ENCODE assay signal across 13 cellular contexts in the genomic region with DNA sequence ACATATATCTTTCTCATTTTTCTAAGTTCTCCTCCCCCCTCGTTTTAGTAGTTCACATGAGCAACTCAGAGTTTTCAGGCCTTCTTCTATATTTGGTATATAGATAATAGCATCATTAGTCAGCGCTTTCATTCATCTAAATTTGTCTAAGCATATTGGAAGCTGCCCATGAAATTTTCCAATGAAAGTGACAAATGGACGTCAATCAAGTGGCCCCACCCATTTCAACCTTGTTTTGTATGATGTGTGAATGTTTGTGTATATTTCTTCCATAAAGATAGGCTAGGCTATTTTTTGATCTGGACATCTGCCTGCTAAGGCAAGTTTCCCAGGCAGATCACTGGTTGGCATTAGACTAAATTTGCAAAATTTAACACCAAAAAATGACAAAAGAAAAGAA.
DNase-seq lines count a peak whose midpoint lies in the region; ATAC-seq, FAIRE-seq and TF ChIP-seq lines count a peak whose summit lies in the region.
"Had no signal": no experiment of that assay in that cellular context is flagged by ENCODE, and none has a peak within 500 bp of the region (broad histone marks: within the 10 kb centered on the region; RNA-seq: fewer than 3 reads in every experiment).

No MANE protein-coding gene starts in this region.

- intact Hi-C loops in K562 (cut with micrococcal nuclease), result loop anchor here (5.0 to 10.0 kb wide), 2 partner anchors 162 to 370 kb away; no protein-coding TSS in a partner anchor

- H3K36me3 Mint-ChIP-seq in neural crest cell (ENCODE audit: low read depth), result no peaks in the 10 kb centered on the region

- TF ChIP-seq POLR2A in K562 (conservative IDR thresholded peaks at IDR 0.05), result no peak

- CTCF ChIA-PET in K562 (lab: Yijun Ruan, JAX; ENCODE audit: low intra/inter-chr PET ratio), result no interaction called here

- no peak overlapping the region for H3K4me3 ChIP-seq in KMS-11 (IDR thresholded peaks at IDR 0.05; ENCODE audit: insufficient read depth, low read depth, low read length)
- no peak overlapping the region for H3K4me3 ChIP-seq in K562
- H3K4me3 ChIP-seq: PC-9, skin epidermis had no signal

- H3K27me3 ChIP-seq in KMS-11 (ENCODE audit: insufficient read depth, low read depth) (no peaks in the 10 kb centered on the region), K562 (ENCODE audit: control insufficient read depth in 2 of 2, insufficient read depth in 2 of 2, low read length in 2 of 2) (no peaks in the 10 kb centered on the region)

- ATAC-seq in K562 (no peak), GM21367 (IDR thresholded peaks at IDR 0.05; ENCODE audit: unreplicated experiment) (no peak)

- H3K9me3 Mint-ChIP-seq in neural crest cell, result no peaks in the 10 kb centered on the region
- H3K9me3 Mint-ChIP-seq: activated naive CD4-positive, alpha-beta T cell treated with anti-CD3 and anti-CD28 coated beads for 36 hours had no signal

- TF ChIP-seq CTCF in KMS-11 (conservative IDR thresholded peaks at IDR 0.05; ENCODE audit: low read depth, low read length) (no peak), K562 (IDR thresholded peaks at IDR 0.05 in 2 of 3, conservative IDR thresholded peaks at IDR 0.05 in 1 of 3; ENCODE audit: insufficient read depth in 2 of 3, low read depth in 1 of 3, low read length in 3 of 3) (no peak), neural crest cell (conservative IDR thresholded peaks at IDR 0.05) (no peak)

- no peaks in the 10 kb centered on the region for H3K27me3 Mint-ChIP-seq in neural crest cell (ENCODE audit: low read depth)

- in situ Hi-C loops in K562 (cut with MboI), result loop anchor here (5.0 kb wide), 1 partner anchor 348 kb away; no protein-coding TSS in a partner anchor

- POLR2A ChIA-PET in K562 (lab: Yijun Ruan, JAX), result interaction anchor here (1.0 kb wide), 1 partner anchor 9 kb away, joined by 5 read pairs; no protein-coding TSS in a partner anchor

- no TSS peak for BruUV-seq in K562 (replicated peaks; lab: Mats Ljungman, UMichigan)

- peak; percentile 21; the same call in 1 of the 2 replicates for TF ChIP-seq EP300 in K562 (IDR thresholded peaks at IDR 0.05; ENCODE audit: low read length)

- no peak for TF ChIP-seq RAD21 in K562 (CRISPR knock-in tag; conservative IDR thresholded peaks at IDR 0.05 in 1 of 2, IDR thresholded peaks at IDR 0.05 in 1 of 2)

- H2AFZ ChIP-seq in KMS-11 (ENCODE audit: low read depth), result 0 out of 2 replicates have a peak overlapping the region, but pooled peaks have one; percentile 5
- H2AFZ ChIP-seq in K562 (ENCODE audit: low read depth, low read length), result peak overlapping the region; percentile 94; the same call in 1 of the 2 replicates
- H2AFZ ChIP-seq: PC-9 had no signal

- H3K27ac ChIP-seq in KMS-11, result peak overlapping the region; percentile 91
- peak overlapping the region; percentile 21; the same call in 1 of the 3 replicates for H3K27ac ChIP-seq in K562 (ENCODE audit: extremely low read depth, low read depth, low read length)
- H3K27ac ChIP-seq: PC-9 had no signal

- H3K79me2 ChIP-seq in KMS-11 (ENCODE audit: insufficient read depth, low read depth) (no peaks in the 10 kb centered on the region; the same call in 1 of the 2 replicates), K562 (ENCODE audit: control insufficient read depth, insufficient read depth, low read length) (peaks cover 9% of the 10 kb centered on the region; the same call in 1 of the 3 replicates)

- H3K4me1 ChIP-seq in KMS-11 (ENCODE audit: low read depth, poor library complexity, severe bottlenecking) (peaks cover 65% of the 10 kb centered on the region), K562 (replicated peaks in 1 of 2; ENCODE audit: control insufficient read depth in 2 of 2, insufficient read depth in 2 of 2, low read length in 2 of 2) (peaks cover 32 to 40% of the 10 kb centered on the region in 2 experiments)

- H3K36me3 ChIP-seq in KMS-11 (ENCODE audit: insufficient read depth) (no peaks in the 10 kb centered on the region), K562 (ENCODE audit: control insufficient read depth, insufficient read depth, low read length) (no peaks in the 10 kb centered on the region)

- H3K9me1 ChIP-seq in K562 (ENCODE audit: control insufficient read depth, insufficient read depth, low read length), result no peaks in the 10 kb centered on the region

- no peaks in the 10 kb centered on the region for H3K9me3 ChIP-seq in K562 (replicated peaks; ENCODE audit: control insufficient read depth, insufficient read depth, low read depth, low read length)

- DNase-seq in NCI-H1092 treated with DMSO at 0.1 percent for 48 hours (lab: John Stamatoyannopoulos, UW) (peak; percentile 49), NCI-H1092 (lab: John Stamatoyannopoulos, UW) (no peak), K562 (ENCODE audit: extremely low read depth in 1 of 4, low spot score in 3 of 4) (peak in 3 of 4 experiments; percentile 14 to 68 (median 30)), neural crest cell (ENCODE audit: low read depth, low spot score) (no peak), HuH-7 (ENCODE audit: low spot score) (no peak), inferior parietal cortex (ENCODE audit: extremely low spot score) (no peak)
- DNase-seq: 8988T; activated naive CD4-positive, alpha-beta T cell treated with anti-CD3 and anti-CD28 coated beads for 36 hours; NCI-H187; PC-9 had no signal

- peak overlapping the region; percentile 21 for H3K27ac Mint-ChIP-seq in neural crest cell (ENCODE audit: unreplicated experiment)
- H3K27ac Mint-ChIP-seq: activated naive CD4-positive, alpha-beta T cell treated with anti-CD3 and anti-CD28 coated beads for 36 hours had no signal

- peaks cover 55% of the 10 kb centered on the region for H3K4me1 Mint-ChIP-seq in neural crest cell

- H4K20me1 ChIP-seq in KMS-11 (ENCODE audit: insufficient read depth) (no peaks in the 10 kb centered on the region), K562 (replicated peaks; ENCODE audit: control insufficient read depth, insufficient read depth, low read length) (no peaks in the 10 kb centered on the region)

- peak overlapping the region; percentile 31 for H3K4me3 Mint-ChIP-seq in neural crest cell
- H3K4me3 Mint-ChIP-seq: activated naive CD4-positive, alpha-beta T cell treated with anti-CD3 and anti-CD28 coated beads for 36 hours had no signal

- H3K4me2 ChIP-seq in KMS-11, result peak overlapping the region; percentile 94
- H3K4me2 ChIP-seq in K562 (ENCODE audit: insufficient read depth, low read length), result peak overlapping the region; percentile 24; the same call in 1 of the 2 replicates
- H3K4me2 ChIP-seq: PC-9 had no signal

- FAIRE-seq in K562 (lab: Jason Lieb, UNC), result peak; percentile 77

- H3K9ac ChIP-seq in KMS-11 (peak overlapping the region; percentile 78), K562 (ENCODE audit: insufficient read depth in 1 of 2, low read depth in 2 of 2, low read length in 2 of 2) (peak overlapping the region in 1 of 2 experiments; percentile 61; a peak in 1 of 4 replicates)

- 0% methylated on average over 3 of the region's 3 CpGs for WGBS in K562 (ENCODE audit: insufficient coverage, low coverage, missing lambda C conversion rate)

TF ChIP-seq in K562, 482 proteins besides CTCF, POLR2A, EP300 and RAD21 (continues in another document):
- TF ChIP-seq NCOR1 (IDR thresholded peaks at IDR 0.05) (no peak), MCM2 (IDR thresholded peaks at IDR 0.05; ENCODE audit: low read depth) (no peak), MEF2D (tag; conservative IDR thresholded peaks at IDR 0.05; ENCODE audit: low read depth) (peak; percentile 77), HMGN3 (IDR thresholded peaks at IDR 0.05; ENCODE audit: borderline replicate concordance, extremely low read depth, insufficient read length, low read depth, low read length) (no peak), ZNF830 (CRISPR knock-in tag; IDR thresholded peaks at IDR 0.05) (no peak), SAFB (IDR thresholded peaks at IDR 0.05; ENCODE audit: borderline replicate concordance, low read depth, low read length) (no peak), MEIS2 (IDR thresholded peaks at IDR 0.05; ENCODE audit: partially characterized antibody) (peak; percentile 88), SP1 (CRISPR knock-in tag; IDR thresholded peaks at IDR 0.05) (no peak), ZNF133 (CRISPR knock-in tag; IDR thresholded peaks at IDR 0.05) (no peak), KHSRP (IDR thresholded peaks at IDR 0.05) (no peak), YY1 (IDR thresholded peaks at IDR 0.05; ENCODE audit: borderline replicate concordance in 1 of 3, control insufficient read depth in 1 of 3, extremely low read depth in 1 of 3, insufficient read depth in 3 of 3, insufficient read length in 1 of 3, insufficient replicate concordance in 2 of 3, low read depth in 1 of 3, low read length in 2 of 3) (no peak), SRSF1 (IDR thresholded peaks at IDR 0.05; ENCODE audit: low read depth, low read length) (no peak), HDAC2 (IDR thresholded peaks at IDR 0.05) (no peak), OTX1 (CRISPR knock-in tag; IDR thresholded peaks at IDR 0.05) (no peak)
- TF ChIP-seq, protein P1, sequence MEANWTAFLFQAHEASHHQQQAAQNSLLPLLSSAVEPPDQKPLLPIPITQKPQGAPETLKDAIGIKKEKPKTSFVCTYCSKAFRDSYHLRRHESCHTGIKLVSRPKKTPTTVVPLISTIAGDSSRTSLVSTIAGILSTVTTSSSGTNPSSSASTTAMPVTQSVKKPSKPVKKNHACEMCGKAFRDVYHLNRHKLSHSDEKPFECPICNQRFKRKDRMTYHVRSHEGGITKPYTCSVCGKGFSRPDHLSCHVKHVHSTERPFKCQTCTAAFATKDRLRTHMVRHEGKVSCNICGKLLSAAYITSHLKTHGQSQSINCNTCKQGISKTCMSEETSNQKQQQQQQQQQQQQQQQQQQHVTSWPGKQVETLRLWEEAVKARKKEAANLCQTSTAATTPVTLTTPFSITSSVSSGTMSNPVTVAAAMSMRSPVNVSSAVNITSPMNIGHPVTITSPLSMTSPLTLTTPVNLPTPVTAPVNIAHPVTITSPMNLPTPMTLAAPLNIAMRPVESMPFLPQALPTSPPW (CRISPR knock-in tag; IDR thresholded peaks at IDR 0.05), result peak; percentile 56; the same call in 1 of the 2 replicates
- TF ChIP-seq, protein P2, sequence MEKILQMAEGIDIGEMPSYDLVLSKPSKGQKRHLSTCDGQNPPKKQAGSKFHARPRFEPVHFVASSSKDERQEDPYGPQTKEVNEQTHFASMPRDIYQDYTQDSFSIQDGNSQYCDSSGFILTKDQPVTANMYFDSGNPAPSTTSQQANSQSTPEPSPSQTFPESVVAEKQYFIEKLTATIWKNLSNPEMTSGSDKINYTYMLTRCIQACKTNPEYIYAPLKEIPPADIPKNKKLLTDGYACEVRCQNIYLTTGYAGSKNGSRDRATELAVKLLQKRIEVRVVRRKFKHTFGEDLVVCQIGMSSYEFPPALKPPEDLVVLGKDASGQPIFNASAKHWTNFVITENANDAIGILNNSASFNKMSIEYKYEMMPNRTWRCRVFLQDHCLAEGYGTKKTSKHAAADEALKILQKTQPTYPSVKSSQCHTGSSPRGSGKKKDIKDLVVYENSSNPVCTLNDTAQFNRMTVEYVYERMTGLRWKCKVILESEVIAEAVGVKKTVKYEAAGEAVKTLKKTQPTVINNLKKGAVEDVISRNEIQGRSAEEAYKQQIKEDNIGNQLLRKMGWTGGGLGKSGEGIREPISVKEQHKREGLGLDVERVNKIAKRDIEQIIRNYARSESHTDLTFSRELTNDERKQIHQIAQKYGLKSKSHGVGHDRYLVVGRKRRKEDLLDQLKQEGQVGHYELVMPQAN (IDR thresholded peaks at IDR 0.05; ENCODE audit: borderline replicate concordance), result no peak

Comparison
In these comparisons a context has a peak if more than half of its experiments do, and no peak if none do; other contexts are left out.
1. DNase-seq: peak in NCI-H1092 treated with DMSO at 0.1 percent for 48 hours (single experiment) and K562 (3 of 4); none in NCI-H1092 (single experiment), neural crest cell (single experiment), HuH-7 (single experiment) and inferior parietal cortex (single experiment).